Comparison of ENCODE assay signal across 1 cellular context in the genomic region with DNA sequence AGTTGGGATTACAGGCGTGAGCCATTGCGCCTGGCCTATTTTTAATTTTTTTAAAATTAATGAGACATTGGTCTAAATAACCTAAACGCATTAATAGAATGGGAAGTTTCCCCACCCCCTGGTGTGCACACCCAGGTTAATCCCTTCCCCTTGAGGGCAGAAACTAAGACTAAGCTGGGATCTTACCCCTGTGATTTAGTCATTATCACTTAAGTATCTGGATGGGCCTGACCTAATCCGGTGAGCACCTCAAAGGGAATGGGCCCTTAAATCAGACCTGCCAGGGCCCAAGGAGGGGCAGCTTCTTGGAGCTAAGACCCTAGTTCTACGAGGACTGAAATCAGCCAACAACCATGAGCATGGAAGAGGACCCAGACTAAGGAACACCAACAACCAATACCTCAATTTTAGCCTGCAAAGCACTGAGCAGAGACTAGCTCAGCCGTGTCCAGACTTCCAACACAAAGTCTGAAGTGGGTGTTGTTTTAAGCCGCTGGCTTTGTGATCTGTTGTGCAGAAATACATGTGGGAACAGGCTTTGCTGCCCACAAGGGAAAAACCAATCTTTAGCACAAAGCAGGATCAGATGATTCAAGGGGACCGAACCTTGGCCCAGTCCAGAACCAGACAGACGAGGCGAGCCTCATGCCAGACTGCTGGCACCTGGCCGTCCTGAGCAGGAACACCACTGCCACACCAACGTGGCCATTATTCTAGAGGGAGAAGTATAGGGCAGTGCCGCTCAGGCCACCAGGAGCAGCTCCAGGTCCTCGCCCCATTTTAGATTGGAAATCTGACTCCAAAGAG.
TF ChIP-seq lines count a peak whose summit lies in the region.

No MANE protein-coding gene starts in this region.

TF ChIP-seq in GM23338, 12 proteins besides CTCF, POLR2A, EP300 and RAD21 (continued from another document):
- TF ChIP-seq, protein P1, sequence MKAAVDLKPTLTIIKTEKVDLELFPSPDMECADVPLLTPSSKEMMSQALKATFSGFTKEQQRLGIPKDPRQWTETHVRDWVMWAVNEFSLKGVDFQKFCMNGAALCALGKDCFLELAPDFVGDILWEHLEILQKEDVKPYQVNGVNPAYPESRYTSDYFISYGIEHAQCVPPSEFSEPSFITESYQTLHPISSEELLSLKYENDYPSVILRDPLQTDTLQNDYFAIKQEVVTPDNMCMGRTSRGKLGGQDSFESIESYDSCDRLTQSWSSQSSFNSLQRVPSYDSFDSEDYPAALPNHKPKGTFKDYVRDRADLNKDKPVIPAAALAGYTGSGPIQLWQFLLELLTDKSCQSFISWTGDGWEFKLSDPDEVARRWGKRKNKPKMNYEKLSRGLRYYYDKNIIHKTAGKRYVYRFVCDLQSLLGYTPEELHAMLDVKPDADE (IDR thresholded peaks at IDR 0.05), result no peak
- TF ChIP-seq EZH2phosphoT487 (IDR thresholded peaks at IDR 0.05; ENCODE audit: unreplicated experiment) (no peak), CREB1 (CRISPR knock-in tag; IDR thresholded peaks at IDR 0.05; ENCODE audit: low read depth) (no peak), ZNF331 (CRISPR knock-in tag; IDR thresholded peaks at IDR 0.05; ENCODE audit: low read depth) (no peak), EZH2 (IDR thresholded peaks at IDR 0.05; ENCODE audit: low read depth, unreplicated experiment) (no peak), STAT1 (IDR thresholded peaks at IDR 0.05; ENCODE audit: unreplicated experiment) (no peak), ZNF114 (CRISPR knock-in tag; IDR thresholded peaks at IDR 0.05) (no peak), POLR2AphosphoS5 (IDR thresholded peaks at IDR 0.05; ENCODE audit: low read depth) (no peak; the same call in none of the 2 replicates), JUNB (IDR thresholded peaks at IDR 0.05; ENCODE audit: unreplicated experiment) (no peak), NANOG (IDR thresholded peaks at IDR 0.05; ENCODE audit: borderline replicate concordance) (no peak)
- TF ChIP-seq, protein P2, sequence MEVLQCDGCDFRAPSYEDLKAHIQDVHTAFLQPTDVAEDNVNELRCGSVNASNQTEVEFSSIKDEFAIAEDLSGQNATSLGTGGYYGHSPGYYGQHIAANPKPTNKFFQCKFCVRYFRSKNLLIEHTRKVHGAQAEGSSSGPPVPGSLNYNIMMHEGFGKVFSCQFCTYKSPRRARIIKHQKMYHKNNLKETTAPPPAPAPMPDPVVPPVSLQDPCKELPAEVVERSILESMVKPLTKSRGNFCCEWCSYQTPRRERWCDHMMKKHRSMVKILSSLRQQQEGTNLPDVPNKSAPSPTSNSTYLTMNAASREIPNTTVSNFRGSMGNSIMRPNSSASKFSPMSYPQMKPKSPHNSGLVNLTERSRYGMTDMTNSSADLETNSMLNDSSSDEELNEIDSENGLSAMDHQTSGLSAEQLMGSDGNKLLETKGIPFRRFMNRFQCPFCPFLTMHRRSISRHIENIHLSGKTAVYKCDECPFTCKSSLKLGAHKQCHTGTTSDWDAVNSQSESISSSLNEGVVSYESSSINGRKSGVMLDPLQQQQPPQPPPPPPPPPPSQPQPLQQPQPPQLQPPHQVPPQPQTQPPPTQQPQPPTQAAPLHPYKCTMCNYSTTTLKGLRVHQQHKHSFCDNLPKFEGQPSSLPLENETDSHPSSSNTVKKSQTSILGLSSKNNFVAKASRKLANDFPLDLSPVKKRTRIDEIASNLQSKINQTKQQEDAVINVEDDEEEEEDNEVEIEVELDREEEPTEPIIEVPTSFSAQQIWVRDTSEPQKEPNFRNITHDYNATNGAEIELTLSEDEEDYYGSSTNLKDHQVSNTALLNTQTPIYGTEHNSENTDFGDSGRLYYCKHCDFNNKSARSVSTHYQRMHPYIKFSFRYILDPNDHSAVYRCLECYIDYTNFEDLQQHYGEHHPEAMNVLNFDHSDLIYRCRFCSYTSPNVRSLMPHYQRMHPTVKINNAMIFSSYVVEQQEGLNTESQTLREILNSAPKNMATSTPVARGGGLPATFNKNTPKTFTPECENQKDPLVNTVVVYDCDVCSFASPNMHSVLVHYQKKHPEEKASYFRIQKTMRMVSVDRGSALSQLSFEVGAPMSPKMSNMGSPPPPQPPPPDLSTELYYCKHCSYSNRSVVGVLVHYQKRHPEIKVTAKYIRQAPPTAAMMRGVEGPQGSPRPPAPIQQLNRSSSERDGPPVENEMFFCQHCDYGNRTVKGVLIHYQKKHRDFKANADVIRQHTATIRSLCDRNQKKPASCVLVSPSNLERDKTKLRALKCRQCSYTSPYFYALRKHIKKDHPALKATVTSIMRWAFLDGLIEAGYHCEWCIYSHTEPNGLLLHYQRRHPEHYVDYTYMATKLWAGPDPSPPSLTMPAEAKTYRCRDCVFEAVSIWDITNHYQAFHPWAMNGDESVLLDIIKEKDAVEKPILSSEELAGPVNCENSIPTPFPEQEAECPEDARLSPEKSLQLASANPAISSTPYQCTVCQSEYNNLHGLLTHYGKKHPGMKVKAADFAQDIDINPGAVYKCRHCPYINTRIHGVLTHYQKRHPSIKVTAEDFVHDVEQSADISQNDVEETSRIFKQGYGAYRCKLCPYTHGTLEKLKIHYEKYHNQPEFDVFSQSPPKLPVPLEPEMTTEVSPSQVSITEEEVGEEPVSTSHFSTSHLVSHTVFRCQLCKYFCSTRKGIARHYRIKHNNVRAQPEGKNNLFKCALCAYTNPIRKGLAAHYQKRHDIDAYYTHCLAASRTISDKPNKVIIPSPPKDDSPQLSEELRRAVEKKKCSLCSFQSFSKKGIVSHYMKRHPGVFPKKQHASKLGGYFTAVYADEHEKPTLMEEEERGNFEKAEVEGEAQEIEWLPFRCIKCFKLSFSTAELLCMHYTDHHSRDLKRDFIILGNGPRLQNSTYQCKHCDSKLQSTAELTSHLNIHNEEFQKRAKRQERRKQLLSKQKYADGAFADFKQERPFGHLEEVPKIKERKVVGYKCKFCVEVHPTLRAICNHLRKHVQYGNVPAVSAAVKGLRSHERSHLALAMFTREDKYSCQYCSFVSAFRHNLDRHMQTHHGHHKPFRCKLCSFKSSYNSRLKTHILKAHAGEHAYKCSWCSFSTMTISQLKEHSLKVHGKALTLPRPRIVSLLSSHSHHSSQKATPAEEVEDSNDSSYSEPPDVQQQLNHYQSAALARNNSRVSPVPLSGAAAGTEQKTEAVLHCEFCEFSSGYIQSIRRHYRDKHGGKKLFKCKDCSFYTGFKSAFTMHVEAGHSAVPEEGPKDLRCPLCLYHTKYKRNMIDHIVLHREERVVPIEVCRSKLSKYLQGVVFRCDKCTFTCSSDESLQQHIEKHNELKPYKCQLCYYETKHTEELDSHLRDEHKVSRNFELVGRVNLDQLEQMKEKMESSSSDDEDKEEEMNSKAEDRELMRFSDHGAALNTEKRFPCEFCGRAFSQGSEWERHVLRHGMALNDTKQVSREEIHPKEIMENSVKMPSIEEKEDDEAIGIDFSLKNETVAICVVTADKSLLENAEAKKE (CRISPR knock-in tag; IDR thresholded peaks at IDR 0.05), result no peak
